In genomic region chr12:50922820-50923219, GRCh38 we compare ENCODE assay signal across 10 cellular contexts. TPM values are rescaled to one million over a fixed set of nuclear protein-coding genes. Genes with fewer than 3 reads are reported as not detected.
DNase-seq lines count a peak whose midpoint lies in the region; ATAC-seq and TF ChIP-seq lines count a peak whose summit lies in the region.
"Had no signal": no experiment of that assay in that cellular context is flagged by ENCODE, and none has a peak within 500 bp of the region (broad histone marks: within the 10 kb centered on the region; RNA-seq: fewer than 3 reads in every experiment).

No MANE protein-coding gene starts in this region.

- 0 out of 4 replicates have a peak, but pooled peaks cover 0 to 5% of the 10 kb centered on the region in 2 experiments for H3K79me1 ChIP-seq in IMR-90 (ENCODE audit: low read depth in 1 of 2, low read length in 2 of 2)

- DNase-seq in IMR-90 (peak; percentile 13), choroid plexus epithelial cell (ENCODE audit: low read depth) (peak; percentile 73), lung microvascular endothelial cell (ENCODE audit: low read depth in 2 of 2) (peak; percentile 42 to 51), stromal cell of bone marrow (ENCODE audit: low read depth) (peak; percentile 27), NCI-H748 (lab: John Stamatoyannopoulos, UW; ENCODE audit: unreplicated experiment) (no peak), KBM-7 (no peak)
- DNase-seq in activated T-cell treated with anti-CD3 and anti-CD28 coated beads, Interleukin-2, amount 50 U/mL, for 48 hours: no peak
- DNase-seq: NCI-H69 had no signal

- H3K4me2 ChIP-seq in IMR-90 (ENCODE audit: low read depth, low read length): peak overlapping the region; percentile 54; the same call in 1 of the 2 replicates

- no peak overlapping the region for H3K9ac ChIP-seq in IMR-90 (ENCODE audit: low read depth, low read length)

- peaks cover 15% of the 10 kb centered on the region for H3K4me1 ChIP-seq in IMR-90 (ENCODE audit: control insufficient read depth, insufficient read depth, low read length)

- in situ Hi-C loops in IMR-90 (cut with MboI; ENCODE audit: low sequenced_read_pairs) (no loop called here), KBM-7 (cut with MboI; ENCODE audit: low pct_unique_long_range_greater_than_20kb, low sequenced_read_pairs) (no loop called here)

- TF ChIP-seq RAD21 in IMR-90 (IDR thresholded peaks at IDR 0.05; ENCODE audit: low read length): no peak

- no peaks in the 10 kb centered on the region for H3K36me3 ChIP-seq in IMR-90 (ENCODE audit: control insufficient read depth, insufficient read depth, low read length)

- H3K9me3 ChIP-seq in IMR-90 (ENCODE audit: control insufficient read depth, insufficient read depth, low read length): no peaks in the 10 kb centered on the region

- CTCF ChIA-PET in IMR-90 (lab: Yijun Ruan, JAX): interaction anchor here (0.6 kb wide), 1 partner anchor 98 kb away, joined by 3 read pairs; no protein-coding TSS in a partner anchor

- no CpG with 5 or more reads among the region's 3 CpGs for WGBS in IMR-90 (ENCODE audit: extremely low coverage in 2 of 2, insufficient read length in 1 of 2), 2 experiments

- H2AK9ac ChIP-seq in IMR-90 (replicated peaks; ENCODE audit: low read depth, low read length, poor library complexity): no peak overlapping the region

- H3K4me3 ChIP-seq in IMR-90 (ENCODE audit: insufficient read depth, low read depth, low read length) (no peak overlapping the region), choroid plexus epithelial cell (ENCODE audit: low read depth, low read length) (no peak overlapping the region)

- no peak overlapping the region for H3K14ac ChIP-seq in IMR-90 (replicated peaks; ENCODE audit: low read depth, low read length)

- no peak for TF ChIP-seq POLR2A in IMR-90 (IDR thresholded peaks at IDR 0.05; ENCODE audit: low read depth, low read length)

- intact Hi-C loops in IMR-90 (cut with micrococcal nuclease): loop anchor here (5.0 kb wide), 1 partner anchor 64 kb away; no protein-coding TSS in a partner anchor

- H3K23ac ChIP-seq in IMR-90 (ENCODE audit: low read depth, low read length): no peak overlapping the region

- no peak for ATAC-seq in IMR-90 (ENCODE audit: low read depth)
- no peak for ATAC-seq in GM19452 (IDR thresholded peaks at IDR 0.05; ENCODE audit: unreplicated experiment)
- ATAC-seq: GM12878 had no signal

- TF ChIP-seq CTCF in IMR-90 (conservative IDR thresholded peaks at IDR 0.05; ENCODE audit: low read depth, low read length): no peak
- no peak for TF ChIP-seq CTCF in choroid plexus epithelial cell (conservative IDR thresholded peaks at IDR 0.05; ENCODE audit: low read depth, low read length)

- H2BK5ac ChIP-seq in IMR-90 (ENCODE audit: low read depth, low read length, poor library complexity, severe bottlenecking): no peak overlapping the region

- POLR2A ChIA-PET in IMR-90 (lab: Charles Lee; ENCODE audit: unreplicated experiment): no interaction called here

- H2AFZ ChIP-seq in IMR-90 (replicated peaks; ENCODE audit: low read length, poor library complexity): no peak overlapping the region

- no peaks in the 10 kb centered on the region for H3K27me3 ChIP-seq in IMR-90 (ENCODE audit: control insufficient read depth, insufficient read depth, low read length)

- no peak overlapping the region for H3K56ac ChIP-seq in IMR-90 (ENCODE audit: extremely low read depth, insufficient read depth, low read length)

- peak overlapping the region; percentile 58; the same call in 1 of the 2 replicates for H3K18ac ChIP-seq in IMR-90 (ENCODE audit: low read depth, low read length)

- no peak overlapping the region for H4K91ac ChIP-seq in IMR-90 (ENCODE audit: insufficient read depth, low read depth, low read length)

- BruUV-seq in IMR-90 (replicated peaks; lab: Mats Ljungman, UMichigan): no TSS peak

- H3K9me1 ChIP-seq in IMR-90 (ENCODE audit: insufficient read depth, low read length): 0 out of 2 replicates have a peak, but pooled peaks cover 4% of the 10 kb centered on the region

- dilution Hi-C loops in IMR-90 (cut with HindIII; ENCODE audit: low sequenced_read_pairs, unreplicated experiment): no loop called here

- no peak overlapping the region for H3K4ac ChIP-seq in IMR-90 (ENCODE audit: low read depth, low read length)

- H4K20me1 ChIP-seq in IMR-90 (ENCODE audit: insufficient read depth, low read length): no peaks in the 10 kb centered on the region

- H2BK15ac ChIP-seq in IMR-90 (ENCODE audit: low read depth, low read length): no peak overlapping the region

- H2AK5ac ChIP-seq in IMR-90 (ENCODE audit: low read depth, low read length): no peak overlapping the region

- peak overlapping the region in 1 of 2 experiments; percentile 72; a peak in 2 of 4 replicates for H4K8ac ChIP-seq in IMR-90 (ENCODE audit: low read depth in 2 of 2, low read length in 2 of 2)

- H3K27ac ChIP-seq in IMR-90 (ENCODE audit: insufficient read depth, low read length): no peak overlapping the region

- no peak overlapping the region for H4K5ac ChIP-seq in IMR-90 (ENCODE audit: low read depth, low read length)

- H2BK20ac ChIP-seq in IMR-90 (ENCODE audit: low read depth, low read length): no peak overlapping the region

- H2BK120ac ChIP-seq in IMR-90 (ENCODE audit: low read depth, low read length): peak overlapping the region; percentile 39; the same call in 1 of the 2 replicates

TF ChIP-seq in IMR-90, 13 proteins besides CTCF, POLR2A, EP300 and RAD21:
- TF ChIP-seq CEBPB (IDR thresholded peaks at IDR 0.05; ENCODE audit: low read depth, low read length) (peak; percentile 39), USF2 (IDR thresholded peaks at IDR 0.05; ENCODE audit: low read depth, low read length) (no peak)
TF ChIP-seq in IMR-90: peak in this region for 1.

RNA-seq across cellular contexts. Expression of gene HIGD1C, which starts 29.5 kb away (rescaled TPM):
- not detected in 2 replicates for total RNA-seq in IMR-90 (2012; rRNA removed)
- not detected in 2 replicates for polyA plus RNA-seq in IMR-90 (2012; rRNA removed)
- not detected in 2 replicates for polyA plus RNA-seq in IMR-90 (2012; cell fraction: cytosol; rRNA removed)
- not detected in 2 replicates for polyA plus RNA-seq in IMR-90 (2012; cell fraction: nucleus; rRNA removed; ENCODE audit: low replicate concordance)
- not detected in 2 replicates for total RNA-seq in lung microvascular endothelial cell
- total RNA-seq: GM12878 had no signal
- polyA plus RNA-seq: GM12878 had no signal

Comparison
In these comparisons a context has a peak if more than half of its experiments do, and no peak if none do; other contexts are left out.
1. DNase-seq: peak in IMR-90 (single experiment), choroid plexus epithelial cell (single experiment), lung microvascular endothelial cell (2 of 2) and stromal cell of bone marrow (single experiment); none in activated T-cell treated with anti-CD3 and anti-CD28 coated beads, Interleukin-2, amount 50 U/mL, for 48 hours (0 of 2), NCI-H748 (single experiment) and KBM-7 (single experiment).